16 cellular contexts compared by ENCODE assay signal in genomic region chr1:172549621-172550280, GRCh38. TPM values are rescaled to one million over a fixed set of nuclear protein-coding genes. Genes with fewer than 3 reads are reported as not detected.
DNase-seq lines count a peak whose midpoint lies in the region; ATAC-seq, FAIRE-seq and TF ChIP-seq lines count a peak whose summit lies in the region.
"Had no signal": no experiment of that assay in that cellular context is flagged by ENCODE, and none has a peak within 500 bp of the region (broad histone marks: within the 10 kb centered on the region; RNA-seq: fewer than 3 reads in every experiment).

No MANE protein-coding gene starts in this region.

- no peak overlapping the region for H2BK120ac ChIP-seq in IMR-90 (ENCODE audit: low read depth, low read length)

- POLR2A ChIA-PET in IMR-90 (lab: Charles Lee; ENCODE audit: unreplicated experiment): no interaction called here

- no peak overlapping the region for H2AFZ ChIP-seq in IMR-90 (replicated peaks; ENCODE audit: low read length, poor library complexity)

- peaks cover 41% of the 10 kb centered on the region for H3K4me1 Mint-ChIP-seq in Calu3 (ENCODE audit: low read depth, unreplicated experiment)
- peaks cover 12% of the 10 kb centered on the region for H3K4me1 Mint-ChIP-seq in memory B cell

- ATAC-seq in IMR-90 (ENCODE audit: low read depth): no peak
- no peak for ATAC-seq in memory B cell (ENCODE audit: low read depth)
- no peak for ATAC-seq in HG02870 (IDR thresholded peaks at IDR 0.05; ENCODE audit: unreplicated experiment)
- ATAC-seq in GM21381 (IDR thresholded peaks at IDR 0.05; ENCODE audit: unreplicated experiment): no peak
- ATAC-seq: left lung; stimulated activated naive CD8-positive, alpha-beta T cell treated with anti-CD3 and anti-CD28 coated beads, Interleukin-15, amount 100 ng/mL, for 72 hours had no signal

- H3K4me3 Mint-ChIP-seq in Calu3 (ENCODE audit: low read depth, unreplicated experiment) (peak overlapping the region; percentile 29), memory B cell (no peak overlapping the region)
- H3K4me3 Mint-ChIP-seq: activated T-cell treated with anti-CD3 and anti-CD28 coated beads, Interleukin-2, amount 50 U/mL, for 24 hours had no signal

- H2AK5ac ChIP-seq in IMR-90 (ENCODE audit: low read depth, low read length): no peak overlapping the region

- intact Hi-C loops in Calu3 (cut with micrococcal nuclease; ENCODE audit: unreplicated experiment) (loop anchor here (5.0 kb wide), 1 partner anchor 38 kb away; no protein-coding TSS in a partner anchor), IMR-90 (cut with micrococcal nuclease) (no loop called here)

- no peak overlapping the region for H2BK20ac ChIP-seq in IMR-90 (ENCODE audit: low read depth, low read length)

- CTCF ChIA-PET in Calu3 (lab: Charles Lee): no interaction called here
- CTCF ChIA-PET in IMR-90 (lab: Yijun Ruan, JAX): no interaction called here

- peaks cover 11 to 43% of the 10 kb centered on the region in 2 experiments for H3K79me1 ChIP-seq in IMR-90 (ENCODE audit: low read depth in 1 of 2, low read length in 2 of 2)

- H3K27me3 ChIP-seq in IMR-90 (ENCODE audit: control insufficient read depth, insufficient read depth, low read length): no peaks in the 10 kb centered on the region
- no peaks in the 10 kb centered on the region for H3K27me3 ChIP-seq in bronchial epithelial cell (ENCODE audit: control insufficient read depth, insufficient read depth, low read length)
- H3K27me3 ChIP-seq: left lung had no signal

- H3K23ac ChIP-seq in IMR-90 (ENCODE audit: low read depth, low read length): no peak overlapping the region

- H3K4me3 ChIP-seq in IMR-90 (ENCODE audit: insufficient read depth, low read depth, low read length): no peak overlapping the region
- no peak overlapping the region for H3K4me3 ChIP-seq in bronchial epithelial cell (ENCODE audit: low read depth, low read length)
- H3K4me3 ChIP-seq: left lung had no signal

- H3K18ac ChIP-seq in IMR-90 (ENCODE audit: low read depth, low read length): no peak overlapping the region

- no peak overlapping the region for H3K9ac ChIP-seq in IMR-90 (ENCODE audit: low read depth, low read length)
- H3K9ac ChIP-seq: SK-N-SH had no signal

- no peaks in the 10 kb centered on the region for H3K9me3 ChIP-seq in IMR-90 (ENCODE audit: control insufficient read depth, insufficient read depth, low read length)
- H3K9me3 ChIP-seq: Caco-2, left lung, SK-N-SH had no signal

- no peak overlapping the region for H3K27ac ChIP-seq in IMR-90 (ENCODE audit: insufficient read depth, low read length)
- H3K27ac ChIP-seq: left lung had no signal

- TF ChIP-seq CTCF in Calu3 (IDR thresholded peaks at IDR 0.05; ENCODE audit: unreplicated experiment) (no peak), IMR-90 (conservative IDR thresholded peaks at IDR 0.05; ENCODE audit: low read depth, low read length) (no peak), bronchial epithelial cell (IDR thresholded peaks at IDR 0.05; ENCODE audit: insufficient read depth, low read length, severe bottlenecking) (no peak)

- dilution Hi-C loops in IMR-90 (cut with HindIII; ENCODE audit: low sequenced_read_pairs, unreplicated experiment): no loop called here

- no peak overlapping the region for H3K4ac ChIP-seq in IMR-90 (ENCODE audit: low read depth, low read length)

- no peak for TF ChIP-seq RAD21 in IMR-90 (IDR thresholded peaks at IDR 0.05; ENCODE audit: low read length)

- H4K8ac ChIP-seq in IMR-90 (ENCODE audit: low read depth in 2 of 2, low read length in 2 of 2): no peak overlapping the region

- no peak overlapping the region for H4K5ac ChIP-seq in IMR-90 (ENCODE audit: low read depth, low read length)

- FAIRE-seq in bronchial epithelial cell (lab: Jason Lieb, UNC): no peak

- no TSS peak for BruUV-seq in Calu3 (replicated peaks; lab: Mats Ljungman, UMichigan)
- no TSS peak for BruUV-seq in IMR-90 (replicated peaks; lab: Mats Ljungman, UMichigan)

- H3K36me3 ChIP-seq in IMR-90 (ENCODE audit: control insufficient read depth, insufficient read depth, low read length) (no peaks in the 10 kb centered on the region), bronchial epithelial cell (ENCODE audit: control insufficient read depth, insufficient read depth, low read length) (no peaks in the 10 kb centered on the region)
- H3K36me3 ChIP-seq: left lung had no signal

- TF ChIP-seq POLR2A in IMR-90 (IDR thresholded peaks at IDR 0.05; ENCODE audit: low read depth, low read length): no peak

- peak overlapping the region; percentile 80 for H3K4me2 ChIP-seq in IMR-90 (ENCODE audit: low read depth, low read length)
- H3K4me2 ChIP-seq: SK-N-SH had no signal

- H3K36me3 Mint-ChIP-seq in Calu3 (ENCODE audit: insufficient read depth, unreplicated experiment) (no peaks in the 10 kb centered on the region), memory B cell (peaks cover 2% of the 10 kb centered on the region)

- no peak overlapping the region for H4K91ac ChIP-seq in IMR-90 (ENCODE audit: insufficient read depth, low read depth, low read length)

- no peak overlapping the region for H2BK15ac ChIP-seq in IMR-90 (ENCODE audit: low read depth, low read length)

- DNase-seq in Calu3 (no peak), IMR-90 (no peak), bronchial epithelial cell (ENCODE audit: low read depth) (peak; percentile 6), memory B cell (ENCODE audit: low spot score in 2 of 2) (no peak)
- DNase-seq in activated effector memory CD4-positive, alpha-beta T cell treated with Interleukin-2 at 50 U/mL for 16 hours: no peak
- no peak for DNase-seq in central memory CD4-positive, alpha-beta T cell
- DNase-seq: activated T-cell treated with anti-CD3 and anti-CD28 coated beads, Interleukin-2, amount 50 U/mL, for 24 hours; Caco-2; KG1; left lung; NCI-H510A treated with DMSO at 0.1 percent for 48 hours; SK-N-SH; stimulated activated naive CD8-positive, alpha-beta T cell treated with anti-CD3 and anti-CD28 coated beads, Interleukin-15, amount 100 ng/mL, for 72 hours had no signal

- H3K9me3 Mint-ChIP-seq in Calu3 (ENCODE audit: low read depth, unreplicated experiment): no peaks in the 10 kb centered on the region
- no peaks in the 10 kb centered on the region for H3K9me3 Mint-ChIP-seq in memory B cell
- H3K9me3 Mint-ChIP-seq: activated T-cell treated with anti-CD3 and anti-CD28 coated beads, Interleukin-2, amount 50 U/mL, for 24 hours; stimulated activated naive CD8-positive, alpha-beta T cell treated with anti-CD3 and anti-CD28 coated beads, Interleukin-15, amount 100 ng/mL, for 72 hours had no signal

- H3K9me1 ChIP-seq in IMR-90 (ENCODE audit: insufficient read depth, low read length): peaks cover 6% of the 10 kb centered on the region; the same call in 1 of the 2 replicates

- no CpG with 5 or more reads among the region's 2 CpGs for WGBS in IMR-90 (ENCODE audit: extremely low coverage in 2 of 2, insufficient read length in 1 of 2), 2 experiments

- H3K56ac ChIP-seq in IMR-90 (ENCODE audit: extremely low read depth, insufficient read depth, low read length): no peak overlapping the region

- H3K27ac Mint-ChIP-seq in Calu3 (ENCODE audit: unreplicated experiment): peak overlapping the region; percentile 63
- H3K27ac Mint-ChIP-seq in memory B cell: peak overlapping the region; percentile 22
- H3K27ac Mint-ChIP-seq: activated T-cell treated with anti-CD3 and anti-CD28 coated beads, Interleukin-2, amount 50 U/mL, for 24 hours; progenitor cell of endocrine pancreas; stimulated activated naive CD8-positive, alpha-beta T cell treated with anti-CD3 and anti-CD28 coated beads, Interleukin-15, amount 100 ng/mL, for 72 hours had no signal

- in situ Hi-C loops in IMR-90 (cut with MboI; ENCODE audit: low sequenced_read_pairs): no loop called here

- H3K27me3 Mint-ChIP-seq in Calu3 (ENCODE audit: unreplicated experiment) (no peaks in the 10 kb centered on the region), memory B cell (no peaks in the 10 kb centered on the region)
- H3K27me3 Mint-ChIP-seq: activated T-cell treated with anti-CD3 and anti-CD28 coated beads, Interleukin-2, amount 50 U/mL, for 24 hours; progenitor cell of endocrine pancreas; stimulated activated naive CD8-positive, alpha-beta T cell treated with anti-CD3 and anti-CD28 coated beads, Interleukin-15, amount 100 ng/mL, for 72 hours had no signal

- no peak overlapping the region for H2AK9ac ChIP-seq in IMR-90 (replicated peaks; ENCODE audit: low read depth, low read length, poor library complexity)

- H4K20me1 ChIP-seq in IMR-90 (ENCODE audit: insufficient read depth, low read length): peaks cover 21% of the 10 kb centered on the region; the same call in 1 of the 2 replicates

- H3K14ac ChIP-seq in IMR-90 (replicated peaks; ENCODE audit: low read depth, low read length): no peak overlapping the region

- no peak overlapping the region for H2BK5ac ChIP-seq in IMR-90 (ENCODE audit: low read depth, low read length, poor library complexity, severe bottlenecking)

- peaks cover 3% of the 10 kb centered on the region; the same call in 1 of the 2 replicates for H3K4me1 ChIP-seq in IMR-90 (ENCODE audit: control insufficient read depth, insufficient read depth, low read length)

TF ChIP-seq in IMR-90, 13 proteins besides CTCF, POLR2A, EP300 and RAD21 (continues in another document):
- TF ChIP-seq ELK1 (IDR thresholded peaks at IDR 0.05; ENCODE audit: borderline replicate concordance, low read depth, low read length) (no peak), MAFK (IDR thresholded peaks at IDR 0.05; ENCODE audit: low read depth, low read length) (no peak), SMC3 (IDR thresholded peaks at IDR 0.05; ENCODE audit: low read depth, low read length) (no peak), FOS (IDR thresholded peaks at IDR 0.05; ENCODE audit: low read depth, low read length) (no peak), RCOR1 (IDR thresholded peaks at IDR 0.05; ENCODE audit: insufficient replicate concordance, low read length) (no peak), NFE2L2 (IDR thresholded peaks at IDR 0.05; ENCODE audit: low read depth, low read length) (no peak), CHD1 (IDR thresholded peaks at IDR 0.05; ENCODE audit: low read depth, low read length) (no peak), MAZ (IDR thresholded peaks at IDR 0.05; ENCODE audit: borderline replicate concordance, low read depth, low read length) (no peak), MXI1 (IDR thresholded peaks at IDR 0.05; ENCODE audit: borderline replicate concordance, low read depth, low read length) (no peak)

RNA-seq across cellular contexts. Expression of gene SUCO, which starts 16.8 kb away (rescaled TPM):
- 65.3 and 84.6 TPM in 2 replicates for total RNA-seq in Calu3 (2022)
- total RNA-seq in IMR-90 (2012; rRNA removed): 21.5 and 31.7 TPM in 2 replicates
- 9.3 and 11.4 TPM in 2 replicates for polyA plus RNA-seq in IMR-90 (2012; rRNA removed)
- polyA plus RNA-seq in IMR-90 (2012; cell fraction: cytosol; rRNA removed): 1.7 and 2.7 TPM in 2 replicates
- 1.7 and 14.9 TPM in 2 replicates for polyA plus RNA-seq in IMR-90 (2012; cell fraction: nucleus; rRNA removed; ENCODE audit: low replicate concordance)
- 11.3 and 12.4 TPM in 2 replicates for total RNA-seq in bronchial epithelial cell
